In the genomic region with DNA sequence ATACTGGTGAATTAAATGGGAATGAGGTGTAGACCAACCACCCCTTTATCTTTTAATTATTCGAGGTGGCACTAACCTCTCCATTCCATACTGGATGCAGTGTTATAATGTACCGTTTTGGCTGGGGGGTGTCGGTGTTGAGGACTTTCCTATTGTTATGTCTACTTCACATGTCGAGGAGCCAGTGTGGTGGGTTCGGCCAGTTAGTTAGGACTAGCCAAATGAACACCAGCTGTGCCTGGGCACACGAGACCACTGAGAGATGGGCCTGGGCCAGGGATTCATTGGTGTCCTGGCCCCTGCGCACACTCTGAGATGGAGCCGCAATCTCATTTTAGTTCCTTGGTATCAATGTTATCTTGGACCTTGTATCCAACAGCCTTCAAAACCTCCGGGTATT, we compare ENCODE assay signal across 23 cellular contexts.
"Had no signal": no experiment of that assay in that cellular context is flagged by ENCODE, and none has a peak within 500 bp of the region (broad histone marks: within the 10 kb centered on the region; RNA-seq: fewer than 3 reads in every experiment).

No MANE protein-coding gene starts in this region.

- ATAC-seq: left cardiac atrium; left lobe of liver; lower lobe of right lung; natural killer cell; right lobe of liver; stimulated activated naive B cell treated with anti-CD40 and anti-IgM and Interleukin-4, amounts not matched to agents 10 μg/mL and 1 μg/mL and 100 μg/mL, for 72 hours; stimulated activated naive CD8-positive, alpha-beta T cell treated with anti-CD3 and anti-CD28 coated beads, Interleukin-15, Interleukin-2, amounts not matched to agents 100 U/mL and 50 U/mL, for 24 hours had no signal

- DNase-seq: hypothalamus; immature natural killer cell; kidney glomerular epithelial cell; left cardiac atrium; lower lobe of right lung; mammary epithelial cell; mesenchymal stem cell; naive B cell; natural killer cell; nephron progenitor cell; occipital lobe; stimulated activated CD4-positive, alpha-beta T cell treated with anti-CD3 and anti-CD28 coated beads, Interleukin-12 subunit alpha, Interleukin-12 subunit beta, amount 100 ng/mL, for 4 hours; stimulated activated CD4-positive, alpha-beta T cell treated with anti-CD3 and anti-CD28 coated beads, Interleukin-15, amount 100 ng/mL, for 24 hours; stimulated activated CD4-positive, alpha-beta T cell treated with anti-CD3 and anti-CD28 coated beads, Interleukin-2, amount 100 ng/mL, for 24 hours; stimulated activated CD4-positive, alpha-beta T cell treated with anti-CD3 and anti-CD28 coated beads, Interleukin-4, amount 100 ng/mL, for 1 hour; stimulated activated naive B cell treated with anti-CD40 and anti-IgM and Interleukin-4, amounts not matched to agents 10 μg/mL and 1 μg/mL and 100 μg/mL, for 72 hours; stimulated activated naive CD8-positive, alpha-beta T cell treated with anti-CD3 and anti-CD28 coated beads, Interleukin-15, Interleukin-2, amounts not matched to agents 100 U/mL and 50 U/mL, for 24 hours; stomach; testis; thyroid gland; transverse colon had no signal
